In genomic region chr14:29856516-29856915, GRCh38 we compare ENCODE assay signal across 18 cellular contexts.
A peak's percentile ranks its signal among the peaks of the same experiment; 100 is the strongest.
DNase-seq lines count a peak whose midpoint lies in the region; ATAC-seq and TF ChIP-seq lines count a peak whose summit lies in the region.
"Had no signal": no experiment of that assay in that cellular context is flagged by ENCODE, and none has a peak within 500 bp of the region (broad histone marks: within the 10 kb centered on the region; RNA-seq: fewer than 3 reads in every experiment).

No MANE protein-coding gene starts in this region.

- H3K27me3 ChIP-seq in right atrium auricular region (no peaks in the 10 kb centered on the region), aorta (ENCODE audit: control insufficient read depth in 1 of 2, insufficient read depth in 2 of 2, low read length in 1 of 2) (no peaks in the 10 kb centered on the region)
- H3K27me3 ChIP-seq: BLaER1 had no signal

- H3K4me1 ChIP-seq in right atrium auricular region, result no peaks in the 10 kb centered on the region
- peaks cover 2 to 13% of the 10 kb centered on the region in 2 donors for H3K4me1 ChIP-seq in aorta (ENCODE audit: control insufficient read depth in 1 of 2, insufficient read depth in 2 of 2, low read length in 2 of 2)
- H3K4me1 ChIP-seq: A549, Caco-2, HAP-1 had no signal

- H3K4me3 Mint-ChIP-seq in memory B cell, result peak overlapping the region; percentile 11
- H3K4me3 Mint-ChIP-seq: CD4-positive, CD25-positive, alpha-beta regulatory T cell; CD8-positive, alpha-beta memory T cell had no signal

- peaks cover 16% of the 10 kb centered on the region for H3K4me1 Mint-ChIP-seq in memory B cell
- H3K4me1 Mint-ChIP-seq: CD4-positive, CD25-positive, alpha-beta regulatory T cell; CD8-positive, alpha-beta memory T cell had no signal

- 2 to 7% methylated on average over 4 of the region's 4 CpGs for WGBS in aorta, 2 donors

- H3K9me3 ChIP-seq in right atrium auricular region (peaks cover 0 to 8% of the 10 kb centered on the region in 2 donors), aorta (ENCODE audit: control insufficient read depth, low read length) (no peaks in the 10 kb centered on the region)
- H3K9me3 ChIP-seq: A549 had no signal

- DNase-seq in left ventricle myocardium superior, result no peak
- no peak for DNase-seq in right atrium auricular region (ENCODE audit: low spot score)
- peak; percentile 3 for DNase-seq in RPMI8226
- no peak for DNase-seq in memory B cell (ENCODE audit: low spot score in 2 of 2)
- DNase-seq in aorta, result no peak
- DNase-seq in activated T-cell treated with anti-CD3 and anti-CD28 coated beads, Interleukin-2, amount 50 U/mL, for 1 hour, result no peak
- no peak for DNase-seq in erythroblast (lab: John Stamatoyannopoulos, UW)
- no peak for DNase-seq in stimulated activated CD4-positive, alpha-beta T cell treated with anti-CD3 and anti-CD28 coated beads, Interleukin-4, amount 100 ng/mL, for 4 hours
- DNase-seq: AML-193; Caco-2; CD4-positive, CD25-positive, alpha-beta regulatory T cell; CD8-positive, alpha-beta memory T cell; GM23248 had no signal

- H3K27ac ChIP-seq in right atrium auricular region, result no peak overlapping the region
- H3K27ac ChIP-seq in aorta (ENCODE audit: low read depth in 1 of 2, low read length in 2 of 2), result peak overlapping the region in 1 of 2 donors; percentile 67
- H3K27ac ChIP-seq: 22Rv1, A549, BLaER1, GM23248 had no signal

- H3K36me3 Mint-ChIP-seq in memory B cell, result peaks cover 4% of the 10 kb centered on the region
- H3K36me3 Mint-ChIP-seq: CD4-positive, CD25-positive, alpha-beta regulatory T cell; CD8-positive, alpha-beta memory T cell had no signal

- ATAC-seq in left ventricle myocardium superior (peak; percentile 25), memory B cell (ENCODE audit: low read depth) (no peak), aorta (ENCODE audit: low FRiP score) (peak; percentile 60)
- ATAC-seq: A549, HepG2 had no signal

- H3K9me3 Mint-ChIP-seq in memory B cell, result peaks cover 11% of the 10 kb centered on the region

- H3K36me3 ChIP-seq in right atrium auricular region (no peaks in the 10 kb centered on the region), aorta (ENCODE audit: control insufficient read depth in 1 of 2, insufficient read depth in 2 of 2, low read length in 1 of 2) (no peaks in the 10 kb centered on the region)
- H3K36me3 ChIP-seq: BLaER1, HAP-1 had no signal

- intact Hi-C loops in left ventricle myocardium superior (cut with micrococcal nuclease), result no loop called here
- intact Hi-C loops in aorta (cut with DNase I), result no loop called here

- no peak for TF ChIP-seq CTCF in right atrium auricular region (IDR thresholded peaks at IDR 0.05)

- TF ChIP-seq POLR2A in erythroblast (IDR thresholded peaks at IDR 0.05; ENCODE audit: low read length), result no peak

- H3K4me3 ChIP-seq in right atrium auricular region (no peak overlapping the region), aorta (ENCODE audit: low read length in 2 of 2) (no peak overlapping the region)
- H3K4me3 ChIP-seq: A549, BLaER1, GM23248, HAP-1 had no signal

- no peaks in the 10 kb centered on the region for H3K27me3 Mint-ChIP-seq in memory B cell
- H3K27me3 Mint-ChIP-seq: CD4-positive, CD25-positive, alpha-beta regulatory T cell; CD8-positive, alpha-beta memory T cell had no signal

- peak overlapping the region; percentile 95 for H3K27ac Mint-ChIP-seq in memory B cell
- H3K27ac Mint-ChIP-seq: CD4-positive, CD25-positive, alpha-beta regulatory T cell had no signal
